8 cellular contexts compared by ENCODE assay signal in genomic region chr10:5976689-5977470, GRCh38. TPM values are rescaled to one million over a fixed set of nuclear protein-coding genes. Genes with fewer than 3 reads are reported as not detected.
DNase-seq lines count a peak whose midpoint lies in the region; ATAC-seq and TF ChIP-seq lines count a peak whose summit lies in the region.

No MANE protein-coding gene starts in this region.

- peak; percentile 19 for ATAC-seq in HG02870 (IDR thresholded peaks at IDR 0.05; ENCODE audit: unreplicated experiment)

- H3K9me3 Mint-ChIP-seq in activated naive CD4-positive, alpha-beta T cell treated with anti-CD3 and anti-CD28 coated beads, Interleukin-2, amount 10 ng/mL, durations not matched to agents 7 days and 5 days = no peaks in the 10 kb centered on the region

- H3F3A ChIP-seq in PC-9 (ENCODE audit: insufficient read depth, low read depth) = no peaks in the 10 kb centered on the region

- peak overlapping the region; percentile 93 for H3K27ac Mint-ChIP-seq in activated naive CD4-positive, alpha-beta T cell treated with anti-CD3 and anti-CD28 coated beads, Interleukin-2, amount 10 ng/mL, durations not matched to agents 7 days and 5 days

- peaks cover 7% of the 10 kb centered on the region; the same call in 1 of the 2 replicates for H3K79me2 ChIP-seq in PC-9 (ENCODE audit: low read depth)

- POLR2A ChIA-PET in PC-9 (lab: Charles Lee; ENCODE audit: unreplicated experiment) = interaction anchor here (0.5 to 0.7 kb wide), 3 partner anchors 65 to 338 kb away, joined by 3 to 7 read pairs (median 5); partner anchors contain the start of genes ANKRD16 and FBH1

- H2AFZ ChIP-seq in PC-9 = peak overlapping the region; percentile 91

- TF ChIP-seq CTCF in PC-9 (conservative IDR thresholded peaks at IDR 0.05) (no peak), cardiac muscle cell (IDR thresholded peaks at IDR 0.05; ENCODE audit: low read depth, low read length) (no peak)

- DNase-seq in DMS79 treated with DMSO at 0.1 percent for 48 hours (lab: John Stamatoyannopoulos, UW) = peak; percentile 6
- no peak for DNase-seq in DMS79 (lab: John Stamatoyannopoulos, UW)
- peak in 1 of 2 experiments; percentile 42 for DNase-seq in PC-9
- DNase-seq in activated naive CD4-positive, alpha-beta T cell treated with anti-CD3 and anti-CD28 coated beads, Interleukin-2, amount 10 ng/mL, durations not matched to agents 7 days and 5 days = peak; percentile 69
- peak; percentile 42 to 69 for DNase-seq in cardiac muscle cell (ENCODE audit: low read depth in 1 of 2, low spot score in 1 of 2)
- peak; percentile 9 for DNase-seq in pons (ENCODE audit: low spot score)
- no peak for DNase-seq in NCI-H2107 (lab: John Stamatoyannopoulos, UW)

- H3K4me1 Mint-ChIP-seq in activated naive CD4-positive, alpha-beta T cell treated with anti-CD3 and anti-CD28 coated beads, Interleukin-2, amount 10 ng/mL, durations not matched to agents 7 days and 5 days = peaks cover 31% of the 10 kb centered on the region

- H3K4me1 ChIP-seq in PC-9 (replicated peaks; ENCODE audit: insufficient read depth) (0 out of 2 replicates have a peak, but pooled peaks cover 2% of the 10 kb centered on the region), cardiac muscle cell (ENCODE audit: low read depth) (no peaks in the 10 kb centered on the region)

- H3K4me3 Mint-ChIP-seq in activated naive CD4-positive, alpha-beta T cell treated with anti-CD3 and anti-CD28 coated beads, Interleukin-2, amount 10 ng/mL, durations not matched to agents 7 days and 5 days = peak overlapping the region; percentile 88

- H3K4me3 ChIP-seq in PC-9 (peak overlapping the region; percentile 70), cardiac muscle cell (peak overlapping the region; percentile 37)

- peak overlapping the region; percentile 85 for H3K4me2 ChIP-seq in PC-9

- no TSS peak for BruUV-seq in PC-9 (replicated peaks; lab: Mats Ljungman, UMichigan)

- H3K27ac ChIP-seq in PC-9 = peak overlapping the region; percentile 6; the same call in 1 of the 2 replicates
- no peak overlapping the region for H3K27ac ChIP-seq in cardiac muscle cell

- H3K36me3 ChIP-seq in PC-9 (ENCODE audit: low read depth) (no peaks in the 10 kb centered on the region), cardiac muscle cell (no peaks in the 10 kb centered on the region)

- H3K27me3 ChIP-seq in PC-9 (ENCODE audit: insufficient read depth, low read depth) = no peaks in the 10 kb centered on the region
- peaks cover 77% of the 10 kb centered on the region for H3K27me3 ChIP-seq in cardiac muscle cell

- intact Hi-C loops in PC-9 (cut with micrococcal nuclease; ENCODE audit: unreplicated experiment) = loop anchor here (2.0 kb wide), 1 partner anchor 18 kb away; no protein-coding TSS in a partner anchor

- CTCF ChIA-PET in PC-9 (lab: Charles Lee) = interaction anchor here (0.6 kb wide), 1 partner anchor 1424 kb away, joined by 3 read pairs; no protein-coding TSS in a partner anchor
- CTCF ChIA-PET in activated naive CD4-positive, alpha-beta T cell treated with anti-CD3 and anti-CD28 coated beads, Interleukin-2, amount 10 ng/mL, durations not matched to agents 7 days and 5 days (lab: Charles Lee) = interaction anchor here (0.7 to 1.6 kb wide), 3 partner anchors 71 to 347 kb away, joined by 3 to 4 read pairs (median 3); no protein-coding TSS in a partner anchor

- H3K9me3 ChIP-seq in PC-9 (ENCODE audit: insufficient read depth, low read depth) = no peaks in the 10 kb centered on the region
- H3K9me3 ChIP-seq in cardiac muscle cell (ENCODE audit: low read depth) = no peaks in the 10 kb centered on the region

- peaks cover 21% of the 10 kb centered on the region for H3K27me3 Mint-ChIP-seq in activated naive CD4-positive, alpha-beta T cell treated with anti-CD3 and anti-CD28 coated beads, Interleukin-2, amount 10 ng/mL, durations not matched to agents 7 days and 5 days

- H3K36me3 Mint-ChIP-seq in activated naive CD4-positive, alpha-beta T cell treated with anti-CD3 and anti-CD28 coated beads, Interleukin-2, amount 10 ng/mL, durations not matched to agents 7 days and 5 days = peaks cover 12% of the 10 kb centered on the region

- no peaks in the 10 kb centered on the region for H4K20me1 ChIP-seq in PC-9 (ENCODE audit: insufficient read depth)

- no peaks in the 10 kb centered on the region for H3K9me2 ChIP-seq in PC-9 (ENCODE audit: insufficient read depth)

RNA-seq across cellular contexts. Expression of gene IL15RA, which starts 0.5 kb away (rescaled TPM):
- total RNA-seq in PC-9 (2021) (15.5 TPM in 2 replicates), cardiac muscle cell (0.21 and 0.27 TPM in 2 replicates)
- 0.36 and 1.4 TPM in 2 replicates for polyA plus RNA-seq in cardiac muscle cell

Comparison
In these comparisons a context has a peak if more than half of its experiments do, and no peak if none do; other contexts are left out.
1. DNase-seq: peak in DMS79 treated with DMSO at 0.1 percent for 48 hours (single experiment), activated naive CD4-positive, alpha-beta T cell treated with anti-CD3 and anti-CD28 coated beads, Interleukin-2, amount 10 ng/mL, durations not matched to agents 7 days and 5 days (single experiment), cardiac muscle cell (2 of 2) and pons (single experiment); none in DMS79 (single experiment) and NCI-H2107 (single experiment).
2. RNA of gene IL15RA, which starts 0.5 kb away (total RNA-seq): 15.5 TPM in PC-9; 0.21 to 0.27 TPM in cardiac muscle cell; every median in the first group is over 10 times any median in the second.